In the genomic region with DNA sequence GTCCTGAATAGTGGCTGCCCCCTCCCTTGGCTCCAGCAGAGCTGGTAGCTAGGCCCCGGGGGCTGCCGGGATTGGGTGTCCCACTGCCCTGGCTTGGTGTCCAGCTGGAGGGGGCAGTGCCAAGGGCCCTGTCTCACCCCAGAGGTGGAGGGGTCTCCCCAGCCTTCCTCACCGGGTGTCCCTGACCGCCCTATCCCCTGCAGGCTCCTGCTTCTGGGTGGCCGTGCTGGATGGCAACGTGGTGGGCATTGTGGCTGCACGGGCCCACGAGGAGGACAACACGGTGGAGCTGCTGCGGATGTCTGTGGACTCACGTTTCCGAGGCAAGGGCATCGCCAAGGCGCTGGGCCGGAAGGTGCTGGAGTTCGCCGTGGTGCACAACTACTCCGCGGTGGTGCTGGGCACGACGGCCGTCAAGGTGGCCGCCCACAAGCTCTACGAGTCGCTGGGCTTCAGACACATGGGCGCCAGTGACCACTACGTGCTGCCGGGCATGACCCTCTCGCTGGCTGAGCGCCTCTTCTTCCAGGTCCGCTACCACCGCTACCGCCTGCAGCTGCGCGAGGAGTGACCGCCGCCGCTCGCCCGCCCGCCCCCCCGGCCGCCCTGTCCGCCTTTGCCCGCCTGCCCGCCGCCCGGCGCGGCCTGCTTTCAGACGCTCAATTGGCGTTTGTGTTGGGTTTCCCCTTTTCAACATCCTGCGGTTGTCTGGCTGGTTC, we compare ENCODE assay signal across 23 cellular contexts. TPM values are rescaled to one million over a fixed set of nuclear protein-coding genes. Genes with fewer than 3 reads are reported as not detected.
A peak's percentile ranks its signal among the peaks of the same experiment; 100 is the strongest.
DNase-seq lines count a peak whose midpoint lies in the region; ATAC-seq, FAIRE-seq and TF ChIP-seq lines count a peak whose summit lies in the region.
"Had no signal": no experiment of that assay in that cellular context is flagged by ENCODE, and none has a peak within 500 bp of the region (broad histone marks: within the 10 kb centered on the region; RNA-seq: fewer than 3 reads in every experiment).

No MANE protein-coding gene starts in this region.

- H3K4me1 ChIP-seq in mucosa of descending colon (ENCODE audit: low read depth) (peaks cover 6% of the 10 kb centered on the region), small intestine (ENCODE audit: control insufficient read depth in 2 of 2, insufficient read depth in 1 of 2, low read depth in 1 of 2, low read length in 1 of 2) (no peaks in the 10 kb centered on the region)

- no peak overlapping the region for H3K27ac Mint-ChIP-seq in CD14-positive monocyte
- H3K27ac Mint-ChIP-seq: B cell had no signal

- peaks cover 5 to 21% of the 10 kb centered on the region in 2 donors for H3K27me3 ChIP-seq in small intestine (ENCODE audit: control insufficient read depth in 2 of 2, insufficient read depth in 2 of 2, low read length in 2 of 2)

- intact Hi-C loops in CD14-positive monocyte (cut with micrococcal nuclease) (no loop called here), mucosa of descending colon (cut with DNase I, micrococcal nuclease) (no loop called here)

- 90 to 94% (median 92%) methylated on average over 48 to 53 of the region's 53 CpGs for WGBS in small intestine, 3 donors

- H3K4me3 ChIP-seq in mucosa of descending colon (no peak overlapping the region), small intestine (ENCODE audit: low read depth in 1 of 2, low read length in 2 of 2) (no peak overlapping the region)

- no peaks in the 10 kb centered on the region for H3K9me3 ChIP-seq in mucosa of descending colon
- no peaks in the 10 kb centered on the region for H3K9me3 ChIP-seq in small intestine (ENCODE audit: control insufficient read depth, low read depth)

- no peak overlapping the region for H3K4me3 Mint-ChIP-seq in CD14-positive monocyte
- H3K4me3 Mint-ChIP-seq: B cell had no signal

- DNase-seq in CD14-positive monocyte (ENCODE audit: low spot score) (peak; percentile 29), D341Med (ENCODE audit: low spot score) (peak; percentile 27), caudate nucleus (lab: John Stamatoyannopoulos, UW) (no peak), mucosa of descending colon (peak in 2 of 3 donors; percentile 19 to 40), ureter (ENCODE audit: low spot score) (no peak), pons (ENCODE audit: low spot score) (no peak), small intestine (no peak), GM20000 (ENCODE audit: low spot score) (no peak)
- DNase-seq: DMS53, Kasumi-1, MV-4-11, NCI-H1105, NCI-H146, NCI-H1930, NCI-H2107, NCI-H524, NCI-H774, SHP77 had no signal

- no peaks in the 10 kb centered on the region for H3K36me3 Mint-ChIP-seq in CD14-positive monocyte

- no peaks in the 10 kb centered on the region for H3K36me3 ChIP-seq in mucosa of descending colon (ENCODE audit: low read depth)
- H3K36me3 ChIP-seq in small intestine (ENCODE audit: control insufficient read depth in 2 of 2, insufficient read depth in 2 of 2, low read length in 2 of 2): no peaks in the 10 kb centered on the region

- no peaks in the 10 kb centered on the region for H3K4me1 Mint-ChIP-seq in CD14-positive monocyte
- H3K4me1 Mint-ChIP-seq: B cell had no signal

- TF ChIP-seq CTCF in CD14-positive monocyte (IDR thresholded peaks at IDR 0.05) (no peak), mucosa of descending colon (IDR thresholded peaks at IDR 0.05) (no peak), GM20000 (IDR thresholded peaks at IDR 0.05; ENCODE audit: extremely low read depth, missing control alignments) (no peak)

- no peak for FAIRE-seq in small intestine (lab: Jason Lieb, UNC)
- FAIRE-seq: D721Med, GM18507, H1 had no signal

- H3K9me3 Mint-ChIP-seq in CD14-positive monocyte: peaks cover 0 to 4% (median 0%) of the 10 kb centered on the region in 7 donors

- H3K27ac ChIP-seq in caudate nucleus (ENCODE audit: low read depth, low read length) (peak overlapping the region; percentile 21), small intestine (ENCODE audit: low read depth in 1 of 2, low read length in 1 of 2) (no peak overlapping the region)

- ATAC-seq in mucosa of descending colon: no peak

- H3K27me3 Mint-ChIP-seq in CD14-positive monocyte (ENCODE audit: low read depth in 3 of 3): peaks cover 6 to 30% (median 12%) of the 10 kb centered on the region in 3 donors
- H3K27me3 Mint-ChIP-seq: B cell had no signal

RNA-seq across cellular contexts. Expression of a gene that starts 4.6 kb away (rescaled TPM):
- polyA plus RNA-seq in CD14-positive monocyte (not detected), small intestine (1 to 10 TPM in 1 of 3 donors, under 1 TPM in 1, not detected in 1; under 0.01 to 1.8 TPM)
- total RNA-seq in mucosa of descending colon (under 1 TPM; 0.24 to 0.66 (median 0.26) TPM), ureter (0.16 TPM)
- total RNA-seq: HT-29 had no signal

RNA-seq across cellular contexts. Expression of a gene that starts 54.9 kb away (rescaled TPM):
- 10 to 100 TPM; 10.0 to 10.5 TPM for polyA plus RNA-seq in CD14-positive monocyte
- total RNA-seq in mucosa of descending colon: 10 to 100 TPM; 31.1 to 34.2 (median 31.5) TPM
- total RNA-seq in ureter: 50.7 TPM
- polyA plus RNA-seq in small intestine: 10 to 100 TPM; 12.7 to 23.3 (median 21.9) TPM

Comparison
In these comparisons a context has a peak if more than half of its experiments do, and no peak if none do; other contexts are left out.
1. DNase-seq: peak in CD14-positive monocyte (single experiment), D341Med (single experiment) and mucosa of descending colon (2 of 3); none in caudate nucleus (0 of 61), ureter (single experiment), pons (single experiment), small intestine (single experiment) and GM20000 (single experiment).